Comparison of ENCODE assay signal across 8 cellular contexts in genomic region chr4:80197132-80197573, GRCh38.
A peak's percentile ranks its signal among the peaks of the same experiment; 100 is the strongest.
DNase-seq lines count a peak whose midpoint lies in the region; ATAC-seq and TF ChIP-seq lines count a peak whose summit lies in the region.

TSS of gene PRDM8 (plus strand) at chr4:80197503. CDS start at chr4:80200081, 2,578 bp downstream.

- H3K4me3 Mint-ChIP-seq in stimulated activated naive CD8-positive, alpha-beta T cell treated with anti-CD3 and anti-CD28 coated beads, Interleukin-15, Interleukin-2, amounts not matched to agents 100 ng/mL and 50 ng/mL, for 24 hours: peak within 1 kb of the TSS; percentile 78

- H3K36me3 Mint-ChIP-seq in stimulated activated naive CD8-positive, alpha-beta T cell treated with anti-CD3 and anti-CD28 coated beads, Interleukin-15, Interleukin-2, amounts not matched to agents 100 ng/mL and 50 ng/mL, for 24 hours (ENCODE audit: low read depth): peaks cover 21% of the 10 kb centered on the region

- H3K27ac Mint-ChIP-seq in stimulated activated naive CD8-positive, alpha-beta T cell treated with anti-CD3 and anti-CD28 coated beads, Interleukin-15, Interleukin-2, amounts not matched to agents 100 ng/mL and 50 ng/mL, for 24 hours: peak within 1 kb of the TSS; percentile 13

- peak; percentile 23 for ATAC-seq in GM21717 (IDR thresholded peaks at IDR 0.05; ENCODE audit: unreplicated experiment)

- H3K27me3 ChIP-seq in layer of hippocampus (ENCODE audit: control insufficient read depth, insufficient read depth, low read length): peaks cover 2% of the 10 kb centered on the region

- TF ChIP-seq CTCF in astrocyte of the cerebellum (IDR thresholded peaks at IDR 0.05; ENCODE audit: low read depth, low read length, missing control alignments): no peak

- H3K27ac ChIP-seq in layer of hippocampus (ENCODE audit: low read depth, low read length): peak within 1 kb of the TSS; percentile 77

- peaks cover 44% of the 10 kb centered on the region for H3K4me1 Mint-ChIP-seq in stimulated activated naive CD8-positive, alpha-beta T cell treated with anti-CD3 and anti-CD28 coated beads, Interleukin-15, Interleukin-2, amounts not matched to agents 100 ng/mL and 50 ng/mL, for 24 hours (ENCODE audit: low read depth)

- H3K4me3 ChIP-seq in astrocyte of the cerebellum (ENCODE audit: low read depth, low read length): peak within 1 kb of the TSS; percentile 47

- peaks cover 61% of the 10 kb centered on the region for H3K27me3 Mint-ChIP-seq in stimulated activated naive CD8-positive, alpha-beta T cell treated with anti-CD3 and anti-CD28 coated beads, Interleukin-15, Interleukin-2, amounts not matched to agents 100 ng/mL and 50 ng/mL, for 24 hours

- no peaks in the 10 kb centered on the region for H3K9me3 Mint-ChIP-seq in stimulated activated naive CD8-positive, alpha-beta T cell treated with anti-CD3 and anti-CD28 coated beads, Interleukin-15, Interleukin-2, amounts not matched to agents 100 ng/mL and 50 ng/mL, for 24 hours

- peak; percentile 83 for DNase-seq in NCI-H748 (lab: John Stamatoyannopoulos, UW; ENCODE audit: unreplicated experiment)
- DNase-seq in astrocyte of the cerebellum (ENCODE audit: low read depth): no peak
- DNase-seq in LoVo (ENCODE audit: low spot score): no peak
- no peak for DNase-seq in islet precursor cell
- DNase-seq in dedifferentiated amniotic fluid mesenchymal stem cell (ENCODE audit: extremely low spot score): no peak

- in situ Hi-C loops in astrocyte of the cerebellum (cut with HindIII; ENCODE audit: low sequenced_read_pairs): no loop called here
